ENCODE assay signal across 1 cellular context in genomic region chr2:196926562-196927317, GRCh38.
TF ChIP-seq lines count a peak whose summit lies in the region.

Gene PGAP1, minus strand, starts transcription at chr2:196926707. Its CDS starts 91 bp downstream, at chr2:196926616.

TF ChIP-seq in HepG2, 621 proteins besides CTCF, POLR2A, EP300 and RAD21 (continued from another document and continues in another):
- peak; percentile 61; the same call in 1 of the 2 replicates for TF ChIP-seq MTA1 (CRISPR knock-in tag; IDR thresholded peaks at IDR 0.05; ENCODE audit: borderline replicate concordance)
- peak; percentile 34; the same call in 1 of the 2 replicates for TF ChIP-seq REXO4 (CRISPR knock-in tag; IDR thresholded peaks at IDR 0.05; ENCODE audit: borderline replicate concordance)
- 0 out of 2 replicates have a peak, but pooled peaks have one; percentile 60 for TF ChIP-seq IKZF5 (CRISPR knock-in tag; IDR thresholded peaks at IDR 0.05)
- peak; percentile 53 for TF ChIP-seq MED1 (CRISPR knock-in tag; IDR thresholded peaks at IDR 0.05)
- peak; percentile 72; the same call in 1 of the 2 replicates for TF ChIP-seq TMF1 (CRISPR knock-in tag; IDR thresholded peaks at IDR 0.05; ENCODE audit: low read depth)
- TF ChIP-seq WIZ (CRISPR knock-in tag; IDR thresholded peaks at IDR 0.05): 0 out of 2 replicates have a peak, but pooled peaks have one; percentile 15
- 0 out of 2 replicates have a peak, but pooled peaks have one; percentile 14 for TF ChIP-seq IRF2 (CRISPR knock-in tag; IDR thresholded peaks at IDR 0.05)
- no peak for TF ChIP-seq CENPT (CRISPR knock-in tag; IDR thresholded peaks at IDR 0.05; ENCODE audit: low read depth)
- TF ChIP-seq PBX3 (CRISPR knock-in tag; IDR thresholded peaks at IDR 0.05; ENCODE audit: borderline replicate concordance): no peak
- TF ChIP-seq XRCC5 (optimal IDR thresholded peaks at IDR 0.05; ENCODE audit: low read length): peak; percentile 51
- no peak for TF ChIP-seq NBN (conservative IDR thresholded peaks at IDR 0.05)
- TF ChIP-seq ZNF580 (CRISPR knock-in tag; IDR thresholded peaks at IDR 0.05; ENCODE audit: borderline replicate concordance, low read depth): peak; percentile 49; the same call in 1 of the 2 replicates
- no peak for TF ChIP-seq CERS6 (CRISPR knock-in tag; IDR thresholded peaks at IDR 0.05)
- no peak for TF ChIP-seq ZFP62 (CRISPR knock-in tag; IDR thresholded peaks at IDR 0.05)
- 0 out of 2 replicates have a peak, but pooled peaks have one; percentile 36 for TF ChIP-seq HMG20B (CRISPR knock-in tag; conservative IDR thresholded peaks at IDR 0.05)
- TF ChIP-seq NONO (IDR thresholded peaks at IDR 0.05): no peak
- peak; percentile 94 for TF ChIP-seq NONO (CRISPR knock-in tag; conservative IDR thresholded peaks at IDR 0.05)
- peak; percentile 95 for TF ChIP-seq SALL1 (CRISPR knock-in tag; IDR thresholded peaks at IDR 0.05)
- TF ChIP-seq BORCS8-MEF2B (CRISPR knock-in tag; IDR thresholded peaks at IDR 0.05): peak; percentile 80
- peak; percentile 46; the same call in 1 of the 2 replicates for TF ChIP-seq NCOA2 (CRISPR knock-in tag; IDR thresholded peaks at IDR 0.05)
- TF ChIP-seq HMGA1 (CRISPR knock-in tag; conservative IDR thresholded peaks at IDR 0.05): no peak
- peak; percentile 94 for TF ChIP-seq ZNF556 (CRISPR knock-in tag; IDR thresholded peaks at IDR 0.05; ENCODE audit: borderline replicate concordance)
- peak in 1 of 2 experiments; percentile 67; a peak in 2 of 4 replicates for TF ChIP-seq KLF16 (CRISPR knock-in tag; IDR thresholded peaks at IDR 0.05)
- peak; percentile 49; the same call in 1 of the 2 replicates for TF ChIP-seq ZBTB38 (CRISPR knock-in tag; IDR thresholded peaks at IDR 0.05)
- TF ChIP-seq IRF9 (CRISPR knock-in tag; IDR thresholded peaks at IDR 0.05; ENCODE audit: borderline replicate concordance): peak; percentile 72; the same call in 1 of the 2 replicates
- peak; percentile 67 for TF ChIP-seq ARID5B (CRISPR knock-in tag; IDR thresholded peaks at IDR 0.05)
- TF ChIP-seq ATF3 (CRISPR knock-in tag; IDR thresholded peaks at IDR 0.05): peak; percentile 35; the same call in 1 of the 2 replicates
- TF ChIP-seq ZNF577 (CRISPR knock-in tag; IDR thresholded peaks at IDR 0.05; ENCODE audit: borderline replicate concordance, low read depth): no peak
- peak; percentile 49 for TF ChIP-seq ZNF639 (CRISPR knock-in tag; conservative IDR thresholded peaks at IDR 0.05)
- TF ChIP-seq ZNF335 (CRISPR knock-in tag; IDR thresholded peaks at IDR 0.05): no peak; the same call in 1 of the 2 replicates
- peak; percentile 57; the same call in 1 of the 2 replicates for TF ChIP-seq ZNF607 (CRISPR knock-in tag; IDR thresholded peaks at IDR 0.05; ENCODE audit: borderline replicate concordance)
- TF ChIP-seq ZNF749 (CRISPR knock-in tag; IDR thresholded peaks at IDR 0.05; ENCODE audit: borderline replicate concordance): peak; percentile 96
- peak; percentile 74; the same call in 1 of the 2 replicates for TF ChIP-seq ZNF292 (CRISPR knock-in tag; IDR thresholded peaks at IDR 0.05; ENCODE audit: borderline replicate concordance, low read depth)
- TF ChIP-seq ZNF362 (CRISPR knock-in tag; IDR thresholded peaks at IDR 0.05; ENCODE audit: borderline replicate concordance): peak; percentile 49; the same call in 1 of the 2 replicates
- 0 out of 2 replicates have a peak, but pooled peaks have one; percentile 48 for TF ChIP-seq HES4 (CRISPR knock-in tag; IDR thresholded peaks at IDR 0.05; ENCODE audit: borderline replicate concordance)
- peak; percentile 19; the same call in 1 of the 2 replicates for TF ChIP-seq ZFP1 (CRISPR knock-in tag; IDR thresholded peaks at IDR 0.05)
- peak; percentile 26; the same call in 1 of the 2 replicates for TF ChIP-seq ZNF768 (CRISPR knock-in tag; IDR thresholded peaks at IDR 0.05)
- TF ChIP-seq SNAI1 (CRISPR knock-in tag; IDR thresholded peaks at IDR 0.05; ENCODE audit: borderline replicate concordance): no peak; the same call in 1 of the 2 replicates
- TF ChIP-seq GMEB1 (CRISPR knock-in tag; IDR thresholded peaks at IDR 0.05; ENCODE audit: borderline replicate concordance): peak; percentile 30; the same call in 1 of the 2 replicates
- TF ChIP-seq HNF4A (CRISPR knock-in tag; IDR thresholded peaks at IDR 0.05): peak; percentile 75
- TF ChIP-seq ZNF512 (CRISPR knock-in tag; IDR thresholded peaks at IDR 0.05): peak; percentile 88; the same call in 1 of the 2 replicates
- TF ChIP-seq ZNF879 (CRISPR knock-in tag; IDR thresholded peaks at IDR 0.05): no peak
- TF ChIP-seq ZNF260 (CRISPR knock-in tag; IDR thresholded peaks at IDR 0.05; ENCODE audit: borderline replicate concordance, low read depth): no peak
- TF ChIP-seq CC2D1A (CRISPR knock-in tag; IDR thresholded peaks at IDR 0.05): 0 out of 2 replicates have a peak, but pooled peaks have one; percentile 44
- TF ChIP-seq NFATC3 (CRISPR knock-in tag; IDR thresholded peaks at IDR 0.05): no peak
- TF ChIP-seq ZFP37 (CRISPR knock-in tag; IDR thresholded peaks at IDR 0.05; ENCODE audit: borderline replicate concordance): peak; percentile 49; the same call in 1 of the 2 replicates
- no peak for TF ChIP-seq MEF2D (CRISPR knock-in tag; IDR thresholded peaks at IDR 0.05)
- peak; percentile 96 for TF ChIP-seq HINFP (CRISPR knock-in tag; IDR thresholded peaks at IDR 0.05; ENCODE audit: low read depth)
- TF ChIP-seq HDAC1 (CRISPR knock-in tag; IDR thresholded peaks at IDR 0.05): peak; percentile 73
